In genomic region chr10:75432176-75432575, GRCh38 we compare ENCODE assay signal across 12 cellular contexts. TPM values are rescaled to one million over a fixed set of nuclear protein-coding genes. Genes with fewer than 3 reads are reported as not detected.
A peak's percentile ranks its signal among the peaks of the same experiment; 100 is the strongest.
DNase-seq lines count a peak whose midpoint lies in the region; FAIRE-seq and TF ChIP-seq lines count a peak whose summit lies in the region.
"Had no signal": no experiment of that assay in that cellular context is flagged by ENCODE, and none has a peak within 500 bp of the region (broad histone marks: within the 10 kb centered on the region; RNA-seq: fewer than 3 reads in every experiment).

No MANE protein-coding gene starts in this region.

- H3K9me3 Mint-ChIP-seq in CD14-positive monocyte = no peaks in the 10 kb centered on the region

- DNase-seq in CD14-positive monocyte (ENCODE audit: low spot score) (no peak), esophagus muscularis mucosa (ENCODE audit: extremely low spot score) (no peak), ovary (peak in 4 of 5 donors; percentile 33 to 48 (median 44)), Peyer's patch (no peak), SW480 (ENCODE audit: low spot score) (no peak), RCC 7860 (ENCODE audit: low spot score) (no peak)
- no peak for DNase-seq in stimulated activated CD4-positive, alpha-beta T cell treated with anti-CD3 and anti-CD28 coated beads, Interleukin-4, amount 100 ng/mL, for 1 hour
- DNase-seq: activated CD4-positive, alpha-beta T cell treated with anti-CD3 and anti-CD28 coated beads for 4 hours; hippocampal formation; NCI-H2107; stimulated activated CD4-positive, alpha-beta T cell treated with anti-CD3 and anti-CD28 coated beads, Interleukin-2, amount 100 ng/mL, for 48 hours had no signal

- H3K4me1 ChIP-seq in HUES6 (ENCODE audit: control insufficient read depth, insufficient read depth, low read length) (peaks cover 53% of the 10 kb centered on the region), esophagus muscularis mucosa (peaks cover 40 to 57% (median 55%) of the 10 kb centered on the region in 4 donors), ovary (ENCODE audit: insufficient read depth) (peaks cover 33% of the 10 kb centered on the region), Peyer's patch (peaks cover 0 to 24% (median 0%) of the 10 kb centered on the region in 4 donors)

- intact Hi-C loops in CD14-positive monocyte (cut with micrococcal nuclease) = no loop called here
- intact Hi-C loops in esophagus muscularis mucosa (cut with DNase I) = no loop called here
- intact Hi-C loops in ovary (cut with DNase I) = no loop called here

- WGBS in esophagus muscularis mucosa = 76% methylated on average over 5 of the region's 5 CpGs
- 85 to 96% (median 89%) methylated on average over 5 of the region's 5 CpGs for WGBS in ovary, 3 donors

- peak overlapping the region; percentile 88 to 95 for H3K4me3 Mint-ChIP-seq in CD14-positive monocyte

- peaks cover 2 to 5% of the 10 kb centered on the region in 2 donors for H3K36me3 Mint-ChIP-seq in CD14-positive monocyte

- no peaks in the 10 kb centered on the region for H3K36me3 ChIP-seq in HUES6 (ENCODE audit: control insufficient read depth, insufficient read depth, low read length)
- no peaks in the 10 kb centered on the region for H3K36me3 ChIP-seq in esophagus muscularis mucosa
- H3K36me3 ChIP-seq in ovary = no peaks in the 10 kb centered on the region
- H3K36me3 ChIP-seq in Peyer's patch = no peaks in the 10 kb centered on the region

- H3K27me3 ChIP-seq in HUES6 (ENCODE audit: control insufficient read depth, insufficient read depth, low read length) (peaks cover 99% of the 10 kb centered on the region), esophagus muscularis mucosa (no peaks in the 10 kb centered on the region), ovary (no peaks in the 10 kb centered on the region), Peyer's patch (no peaks in the 10 kb centered on the region)

- no peak overlapping the region for H3K27ac ChIP-seq in HUES6 (ENCODE audit: low read depth, low read length)
- peak overlapping the region in 2 of 4 donors; percentile 79 to 86 for H3K27ac ChIP-seq in esophagus muscularis mucosa (replicated peaks in 1 of 4)
- H3K27ac ChIP-seq in ovary = peak overlapping the region in 1 of 2 donors; percentile 95
- H3K27ac ChIP-seq in Peyer's patch = no peak overlapping the region

- H3K27ac Mint-ChIP-seq in CD14-positive monocyte = peak overlapping the region; percentile 89 to 96 (median 93)

- peaks cover 81% of the 10 kb centered on the region for H3K4me1 Mint-ChIP-seq in CD14-positive monocyte

- H3K4me3 ChIP-seq in HUES6 (ENCODE audit: low read depth, low read length) (peak overlapping the region; percentile 58; the same call in 1 of the 2 replicates), esophagus muscularis mucosa (peak overlapping the region; percentile 72 to 90 (median 84)), ovary (peak overlapping the region; percentile 48), Peyer's patch (peak overlapping the region in 2 of 4 donors; percentile 67 to 76)

- no peaks in the 10 kb centered on the region for H3K9me3 ChIP-seq in HUES6 (ENCODE audit: control insufficient read depth, insufficient read depth, low read depth, low read length)
- no peaks in the 10 kb centered on the region for H3K9me3 ChIP-seq in esophagus muscularis mucosa
- no peaks in the 10 kb centered on the region for H3K9me3 ChIP-seq in ovary
- H3K9me3 ChIP-seq in Peyer's patch = no peaks in the 10 kb centered on the region

- no peaks in the 10 kb centered on the region for H3K27me3 Mint-ChIP-seq in CD14-positive monocyte (ENCODE audit: low read depth in 3 of 3)

- no peak overlapping the region for H3K9ac ChIP-seq in HUES6 (ENCODE audit: low read length)

- no peak for TF ChIP-seq POLR2A in esophagus muscularis mucosa (IDR thresholded peaks at IDR 0.05; ENCODE audit: low read depth)
- TF ChIP-seq POLR2A in ovary (IDR thresholded peaks at IDR 0.05) = no peak
- TF ChIP-seq POLR2A in Peyer's patch (IDR thresholded peaks at IDR 0.05) = no peak

- FAIRE-seq in RCC 7860 (lab: Jason Lieb, UNC) = no peak

- no peak for TF ChIP-seq CTCF in CD14-positive monocyte (IDR thresholded peaks at IDR 0.05)
- TF ChIP-seq CTCF in esophagus muscularis mucosa (IDR thresholded peaks at IDR 0.05) = no peak
- TF ChIP-seq CTCF in ovary (IDR thresholded peaks at IDR 0.05) = no peak
- no peak for TF ChIP-seq CTCF in Peyer's patch (IDR thresholded peaks at IDR 0.05)

- TF ChIP-seq EP300 in esophagus muscularis mucosa (IDR thresholded peaks at IDR 0.05) (no peak), ovary (IDR thresholded peaks at IDR 0.05) (no peak)

RNA-seq across cellular contexts. Expression of gene LRMDA, which starts 0.8 kb away (rescaled TPM):
- polyA plus RNA-seq in CD14-positive monocyte = 10 to 100 TPM; 56.4 to 59.6 TPM
- 10 to 100 TPM; 14.3 to 34.9 (median 26.5) TPM for total RNA-seq in esophagus muscularis mucosa
- 10 to 100 TPM; 14.8 to 30.7 (median 22.9) TPM for total RNA-seq in ovary
- 10 to 100 TPM; 20.6 to 25.9 TPM for polyA plus RNA-seq in ovary
- total RNA-seq in Peyer's patch = 10 to 100 TPM in 1 of 4 donors, 1 to 10 TPM in 3; 1.4 to 23.1 (median 3.6) TPM

RNA-seq across cellular contexts. Expression of gene ZNF503, which starts 30.6 kb away (rescaled TPM):
- polyA plus RNA-seq in CD14-positive monocyte (1 to 10 TPM in 1 of 2 donors, under 1 TPM in 1; 0.65 to 1.3 TPM), ovary (10 to 100 TPM; 21.1 to 86.1 TPM)
- total RNA-seq in esophagus muscularis mucosa (100 to 1,000 TPM in 1 of 4 donors, 10 to 100 TPM in 3; 21.2 to 101 (median 65.1) TPM), ovary (100 to 1,000 TPM in 3 of 7 donors, 10 to 100 TPM in 4; 33.4 to 221 (median 82.2) TPM), Peyer's patch (1 to 10 TPM; 5.2 to 9.1 (median 6.4) TPM)

Comparison
In these comparisons a context has a peak if more than half of its experiments do, and no peak if none do; other contexts are left out.
1. DNase-seq: peak in ovary (4 of 5); none in CD14-positive monocyte (single experiment), esophagus muscularis mucosa (single experiment), Peyer's patch (0 of 3), SW480 (single experiment), RCC 7860 (single experiment) and stimulated activated CD4-positive, alpha-beta T cell treated with anti-CD3 and anti-CD28 coated beads, Interleukin-4, amount 100 ng/mL, for 1 hour (single experiment).